Comparison of ENCODE assay signal across 12 cellular contexts in the genomic region with DNA sequence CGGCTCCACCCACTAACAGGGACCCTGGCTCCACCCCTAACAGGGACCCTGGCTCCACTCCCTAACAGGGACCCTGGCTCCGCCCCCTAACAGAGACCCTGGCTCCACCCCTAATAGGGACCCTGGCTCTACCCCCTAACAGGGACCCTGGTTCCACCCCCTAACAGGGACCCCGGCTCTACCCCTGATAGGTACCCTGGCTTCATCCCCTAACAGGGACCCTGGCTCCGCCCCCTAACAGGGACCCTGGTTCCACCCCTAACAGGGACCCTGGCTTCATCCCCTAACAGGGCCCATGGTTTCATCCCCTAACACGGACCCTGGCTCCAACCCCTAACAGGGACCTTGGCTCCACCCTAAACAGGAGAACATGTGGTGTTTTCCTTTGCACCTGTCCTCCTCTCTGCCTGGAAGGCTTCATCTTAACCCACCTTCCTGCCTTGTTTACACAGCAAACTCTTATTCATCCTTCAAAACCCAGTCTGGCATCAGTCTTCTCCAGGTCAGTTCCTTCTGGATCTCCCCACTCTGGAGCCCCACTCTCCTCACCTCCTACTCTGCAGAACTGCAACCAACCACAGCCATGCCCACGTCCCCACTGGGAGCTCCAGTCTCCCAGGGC. TPM values are rescaled to one million over a fixed set of nuclear protein-coding genes. Genes with fewer than 3 reads are reported as not detected.
DNase-seq lines count a peak whose midpoint lies in the region; ATAC-seq and TF ChIP-seq lines count a peak whose summit lies in the region.
"Had no signal": no experiment of that assay in that cellular context is flagged by ENCODE, and none has a peak within 500 bp of the region (broad histone marks: within the 10 kb centered on the region; RNA-seq: fewer than 3 reads in every experiment).

No MANE protein-coding gene starts in this region.

- TF ChIP-seq CTCF in DND-41 (IDR thresholded peaks at IDR 0.05; ENCODE audit: borderline replicate concordance, extremely low read depth, low read length, poor library complexity, severe bottlenecking) (no peak), nephron progenitor cell (IDR thresholded peaks at IDR 0.05) (no peak)

- H3K4me2 ChIP-seq in DND-41 (ENCODE audit: insufficient read depth, low read length) = no peak overlapping the region

- no peak overlapping the region for H2AFZ ChIP-seq in DND-41 (ENCODE audit: low read depth, low read length)

- H3K36me3 ChIP-seq in DND-41 (ENCODE audit: insufficient read depth, low read length) = peaks cover 4% of the 10 kb centered on the region

- DNase-seq in DND-41 (no peak), nephron progenitor cell (no peak), HUDEP-2 (lab: John Stamatoyannopoulos, UW; ENCODE audit: unreplicated experiment in 76 of 76) (no peak), NCI-H1694 treated with DMSO at 0.1 percent for 48 hours (lab: John Stamatoyannopoulos, UW) (no peak), NCI-H1048 (lab: John Stamatoyannopoulos, UW) (no peak)
- no peak for DNase-seq in activated CD8-positive, alpha-beta T cell treated with anti-CD3 and anti-CD28 coated beads, Interleukin-2, amount 10 ng/mL, durations not matched to agents 7 days and 5 days
- DNase-seq: effector memory CD4-positive, alpha-beta T cell; NCI-H226 had no signal

- CTCF ChIA-PET in activated CD8-positive, alpha-beta T cell treated with anti-CD3 and anti-CD28 coated beads, Interleukin-2, amount 10 ng/mL, durations not matched to agents 7 days and 5 days (lab: Charles Lee) = no interaction called here

- H3K36me3 Mint-ChIP-seq in activated CD8-positive, alpha-beta T cell treated with anti-CD3 and anti-CD28 coated beads, Interleukin-2, amount 10 ng/mL, durations not matched to agents 7 days and 5 days (ENCODE audit: low read depth) = no peaks in the 10 kb centered on the region
- H3K36me3 Mint-ChIP-seq in nephron progenitor cell (ENCODE audit: low read depth) = peaks cover 6% of the 10 kb centered on the region
- H3K36me3 Mint-ChIP-seq: CD8-positive, alpha-beta memory T cell had no signal

- H3K4me3 Mint-ChIP-seq in activated CD8-positive, alpha-beta T cell treated with anti-CD3 and anti-CD28 coated beads, Interleukin-2, amount 10 ng/mL, durations not matched to agents 7 days and 5 days = peak overlapping the region; percentile 20
- no peak overlapping the region for H3K4me3 Mint-ChIP-seq in nephron progenitor cell
- H3K4me3 Mint-ChIP-seq: CD8-positive, alpha-beta memory T cell; neural crest cell had no signal

- ATAC-seq in DND-41 (ENCODE audit: insufficient read depth, low read depth) (peak; percentile 39), HG02885 (IDR thresholded peaks at IDR 0.05; ENCODE audit: poor library complexity, unreplicated experiment) (peak; percentile 2)
- ATAC-seq in activated CD8-positive, alpha-beta T cell treated with anti-CD3 and anti-CD28 coated beads, Interleukin-2, amount 10 ng/mL, durations not matched to agents 7 days and 5 days = no peak

- H3K27ac Mint-ChIP-seq in activated CD8-positive, alpha-beta T cell treated with anti-CD3 and anti-CD28 coated beads, Interleukin-2, amount 10 ng/mL, durations not matched to agents 7 days and 5 days = peak overlapping the region; percentile 72
- peak overlapping the region; percentile 12 for H3K27ac Mint-ChIP-seq in nephron progenitor cell
- H3K27ac Mint-ChIP-seq: CD8-positive, alpha-beta memory T cell had no signal

- H3K4me1 Mint-ChIP-seq in activated CD8-positive, alpha-beta T cell treated with anti-CD3 and anti-CD28 coated beads, Interleukin-2, amount 10 ng/mL, durations not matched to agents 7 days and 5 days (ENCODE audit: low read depth) = peaks cover 18% of the 10 kb centered on the region
- H3K4me1 Mint-ChIP-seq in nephron progenitor cell = peaks cover 18% of the 10 kb centered on the region

- no peaks in the 10 kb centered on the region for H3K27me3 ChIP-seq in DND-41 (ENCODE audit: insufficient read depth, low read length, poor library complexity)

- no peaks in the 10 kb centered on the region for H4K20me1 ChIP-seq in DND-41 (ENCODE audit: insufficient read depth, low read length)

- H3K9me3 ChIP-seq in DND-41 (ENCODE audit: insufficient read depth, low read length, severe bottlenecking) = no peaks in the 10 kb centered on the region
- H3K9me3 ChIP-seq: thoracic aorta had no signal

- POLR2A ChIA-PET in activated CD8-positive, alpha-beta T cell treated with anti-CD3 and anti-CD28 coated beads, Interleukin-2, amount 10 ng/mL, durations not matched to agents 7 days and 5 days (lab: Charles Lee) = no interaction called here

- no peaks in the 10 kb centered on the region for H3K79me2 ChIP-seq in DND-41 (ENCODE audit: insufficient read depth, low read length)

- no peaks in the 10 kb centered on the region for H3K9me3 Mint-ChIP-seq in activated CD8-positive, alpha-beta T cell treated with anti-CD3 and anti-CD28 coated beads, Interleukin-2, amount 10 ng/mL, durations not matched to agents 7 days and 5 days (ENCODE audit: insufficient read depth)
- no peaks in the 10 kb centered on the region for H3K9me3 Mint-ChIP-seq in nephron progenitor cell
- H3K9me3 Mint-ChIP-seq: neural crest cell had no signal

- peaks cover 3% of the 10 kb centered on the region for H3K27me3 Mint-ChIP-seq in activated CD8-positive, alpha-beta T cell treated with anti-CD3 and anti-CD28 coated beads, Interleukin-2, amount 10 ng/mL, durations not matched to agents 7 days and 5 days (ENCODE audit: low read depth)
- peaks cover 5% of the 10 kb centered on the region for H3K27me3 Mint-ChIP-seq in nephron progenitor cell (ENCODE audit: low read depth, poor library complexity)

- peaks cover 12% of the 10 kb centered on the region for H3K4me1 ChIP-seq in DND-41 (ENCODE audit: insufficient read depth, low read length)

- H3K27ac ChIP-seq in DND-41 (ENCODE audit: low read length) = no peak overlapping the region
- H3K27ac ChIP-seq: thoracic aorta had no signal

- H3K4me3 ChIP-seq in DND-41 (ENCODE audit: low read depth in 1 of 2, low read length in 2 of 2) = no peak overlapping the region
- H3K4me3 ChIP-seq: thoracic aorta had no signal

- H3K9ac ChIP-seq in DND-41 (ENCODE audit: low read depth, low read length) = no peak overlapping the region

RNA-seq across cellular contexts. Expression of gene CHST15, which starts 58.0 kb away (rescaled TPM):
- total RNA-seq in activated CD8-positive, alpha-beta T cell treated with anti-CD3 and anti-CD28 coated beads, Interleukin-2, amount 10 ng/mL, durations not matched to agents 7 days and 5 days = not detected
